ENCODE assay signal across 1 cellular context in the genomic region with DNA sequence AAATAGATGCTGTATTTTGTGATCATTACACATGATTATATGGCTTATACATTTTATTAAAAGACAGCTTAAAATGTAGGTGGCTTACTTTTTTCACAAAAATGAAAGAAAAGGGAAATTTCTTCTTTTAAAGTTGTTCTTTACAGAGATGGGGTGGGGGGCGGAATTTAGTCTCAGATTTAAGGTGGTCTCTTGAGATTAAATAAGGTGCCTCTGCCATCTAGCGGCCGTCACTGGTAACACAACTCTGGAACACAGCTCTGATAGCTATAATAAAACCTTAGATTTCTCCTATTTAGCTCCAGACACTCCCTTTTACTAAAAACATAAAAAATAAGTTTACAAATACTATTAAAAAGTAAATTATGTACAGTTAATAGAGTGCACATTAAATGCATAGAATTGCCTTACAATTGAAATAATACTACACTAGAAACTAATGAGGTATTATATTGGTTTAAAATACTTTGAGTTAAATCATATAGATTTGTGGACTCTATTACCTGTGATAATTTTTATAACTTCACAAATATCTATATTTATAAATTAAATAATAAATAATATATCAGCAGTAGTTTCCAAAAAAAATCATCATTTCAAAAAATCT.
TF ChIP-seq lines count a peak whose summit lies in the region.

No MANE protein-coding gene starts in this region.

TF ChIP-seq in SK-N-SH treated with all-trans-retinoic acid at 6 μM for 48 hours, 23 proteins besides CTCF, POLR2A, EP300 and RAD21 (continued from another document):
- TF ChIP-seq POU6F1 (CRISPR knock-in tag; IDR thresholded peaks at IDR 0.05; ENCODE audit: borderline replicate concordance, low read depth) (no peak), TOX (CRISPR knock-in tag; IDR thresholded peaks at IDR 0.05; ENCODE audit: borderline replicate concordance) (no peak), ZFP30 (CRISPR knock-in tag; IDR thresholded peaks at IDR 0.05) (no peak)
